In genomic region chr3:43288850-43289249, GRCh38 we compare ENCODE assay signal across 9 cellular contexts. TPM values are rescaled to one million over a fixed set of nuclear protein-coding genes. Genes with fewer than 3 reads are reported as not detected.
A peak's percentile ranks its signal among the peaks of the same experiment; 100 is the strongest.
DNase-seq lines count a peak whose midpoint lies in the region; ATAC-seq and TF ChIP-seq lines count a peak whose summit lies in the region.
"Had no signal": no experiment of that assay in that cellular context is flagged by ENCODE, and none has a peak within 500 bp of the region (broad histone marks: within the 10 kb centered on the region; RNA-seq: fewer than 3 reads in every experiment).

No MANE protein-coding gene starts in this region.

- peak overlapping the region; percentile 82 for H3K27ac Mint-ChIP-seq in activated T-helper 2 cell treated with anti-CD3 and anti-CD28 coated beads, Interferon-gamma antibody, Interleukin-2, Interleukin-4, amounts not matched to agents 10 μg/mL and 5 μg/mL and 100 μg/mL, durations not matched to agents 14 hours and 24 hours and 36 hours
- H3K27ac Mint-ChIP-seq in stimulated activated naive B cell treated with anti-CD40 and anti-IgM and Interleukin-4, amounts not matched to agents 10 μg/mL and 1 μg/mL and 100 μg/mL, for 72 hours, result peak overlapping the region; percentile 52

- ATAC-seq in stimulated activated naive B cell treated with anti-CD40 and anti-IgM and Interleukin-4, amounts not matched to agents 10 μg/mL and 1 μg/mL and 100 μg/mL, for 72 hours (replicated peaks), result no peak
- ATAC-seq in HG03469 (IDR thresholded peaks at IDR 0.05; ENCODE audit: unreplicated experiment), result no peak
- no peak for ATAC-seq in HG03135 (IDR thresholded peaks at IDR 0.05; ENCODE audit: unreplicated experiment)

- H3K36me3 Mint-ChIP-seq in activated T-helper 2 cell treated with anti-CD3 and anti-CD28 coated beads, Interferon-gamma antibody, Interleukin-2, Interleukin-4, amounts not matched to agents 10 μg/mL and 5 μg/mL and 100 μg/mL, durations not matched to agents 14 hours and 24 hours and 36 hours (ENCODE audit: low read depth), result peaks cover 33% of the 10 kb centered on the region
- peaks cover 13 to 20% of the 10 kb centered on the region in 2 donors for H3K36me3 Mint-ChIP-seq in stimulated activated naive B cell treated with anti-CD40 and anti-IgM and Interleukin-4, amounts not matched to agents 10 μg/mL and 1 μg/mL and 100 μg/mL, for 72 hours

- DNase-seq in HL-60 (ENCODE audit: low read depth in 1 of 2, low spot score in 1 of 2), result no peak
- no peak for DNase-seq in activated T-helper 2 cell treated with anti-CD3 and anti-CD28 coated beads, Interferon-gamma antibody, Interleukin-2, Interleukin-4, amounts not matched to agents 10 μg/mL and 5 μg/mL and 100 μg/mL, durations not matched to agents 14 hours and 24 hours and 36 hours (ENCODE audit: low spot score)
- DNase-seq in kidney tubule cell (ENCODE audit: low spot score), result peak; percentile 4
- DNase-seq in stimulated activated naive B cell treated with anti-CD40 and anti-IgM and Interleukin-4, amounts not matched to agents 10 μg/mL and 1 μg/mL and 100 μg/mL, for 72 hours, result no peak
- no peak for DNase-seq in GOT3 (lab: John Stamatoyannopoulos, UW)
- DNase-seq in GM10266 (ENCODE audit: extremely low spot score), result no peak
- DNase-seq: stimulated activated CD8-positive, alpha-beta memory T cell treated with anti-CD3 and anti-CD28 coated beads, Interleukin-4, amount 100 ng/mL, for 48 hours had no signal

- H3K27me3 ChIP-seq in HL-60 (ENCODE audit: insufficient read depth, poor library complexity, severe bottlenecking), result no peaks in the 10 kb centered on the region

- TF ChIP-seq CTCF in HL-60 (IDR thresholded peaks at IDR 0.05; ENCODE audit: insufficient read depth, low read length), result no peak
- TF ChIP-seq CTCF in GM10266 (IDR thresholded peaks at IDR 0.05; ENCODE audit: control insufficient read depth, insufficient read depth, low read depth, missing control alignments), result no peak

- intact Hi-C loops in activated T-helper 2 cell treated with anti-CD3 and anti-CD28 coated beads, Interferon-gamma antibody, Interleukin-2, Interleukin-4, amounts not matched to agents 10 μg/mL and 5 μg/mL and 100 μg/mL, durations not matched to agents 14 hours and 24 hours and 36 hours (cut with micrococcal nuclease), result loop anchor here (1.0 to 5.0 kb wide), 5 partner anchors 7 to 1473 kb away; partner anchors contain the start of genes HIGD1A, KIAA1143 and KIF15

- peak overlapping the region; percentile 62 for H3K27ac ChIP-seq in HL-60 (replicated peaks)

- H3K4me3 ChIP-seq in HL-60 (replicated peaks; ENCODE audit: insufficient read depth, low read length), result peak overlapping the region; percentile 61

- H3K4me1 Mint-ChIP-seq in activated T-helper 2 cell treated with anti-CD3 and anti-CD28 coated beads, Interferon-gamma antibody, Interleukin-2, Interleukin-4, amounts not matched to agents 10 μg/mL and 5 μg/mL and 100 μg/mL, durations not matched to agents 14 hours and 24 hours and 36 hours (ENCODE audit: low read depth), result peaks cover 53% of the 10 kb centered on the region
- peaks cover 36 to 58% of the 10 kb centered on the region in 2 donors for H3K4me1 Mint-ChIP-seq in stimulated activated naive B cell treated with anti-CD40 and anti-IgM and Interleukin-4, amounts not matched to agents 10 μg/mL and 1 μg/mL and 100 μg/mL, for 72 hours

- H3K27me3 Mint-ChIP-seq in activated T-helper 2 cell treated with anti-CD3 and anti-CD28 coated beads, Interferon-gamma antibody, Interleukin-2, Interleukin-4, amounts not matched to agents 10 μg/mL and 5 μg/mL and 100 μg/mL, durations not matched to agents 14 hours and 24 hours and 36 hours (ENCODE audit: low read depth), result peaks cover 2% of the 10 kb centered on the region
- no peaks in the 10 kb centered on the region for H3K27me3 Mint-ChIP-seq in stimulated activated naive B cell treated with anti-CD40 and anti-IgM and Interleukin-4, amounts not matched to agents 10 μg/mL and 1 μg/mL and 100 μg/mL, for 72 hours

- no peaks in the 10 kb centered on the region for H3K9me3 Mint-ChIP-seq in activated T-helper 2 cell treated with anti-CD3 and anti-CD28 coated beads, Interferon-gamma antibody, Interleukin-2, Interleukin-4, amounts not matched to agents 10 μg/mL and 5 μg/mL and 100 μg/mL, durations not matched to agents 14 hours and 24 hours and 36 hours
- H3K9me3 Mint-ChIP-seq in stimulated activated naive B cell treated with anti-CD40 and anti-IgM and Interleukin-4, amounts not matched to agents 10 μg/mL and 1 μg/mL and 100 μg/mL, for 72 hours, result no peaks in the 10 kb centered on the region

- peak overlapping the region; percentile 89 for H3K4me3 Mint-ChIP-seq in activated T-helper 2 cell treated with anti-CD3 and anti-CD28 coated beads, Interferon-gamma antibody, Interleukin-2, Interleukin-4, amounts not matched to agents 10 μg/mL and 5 μg/mL and 100 μg/mL, durations not matched to agents 14 hours and 24 hours and 36 hours (ENCODE audit: low read depth)
- H3K4me3 Mint-ChIP-seq in stimulated activated naive B cell treated with anti-CD40 and anti-IgM and Interleukin-4, amounts not matched to agents 10 μg/mL and 1 μg/mL and 100 μg/mL, for 72 hours, result peak overlapping the region; percentile 73 to 81

RNA-seq across cellular contexts. Expression of gene SNRK, which starts 2.5 kb away (rescaled TPM):
- 28.0 and 28.7 TPM in 2 replicates for total RNA-seq in activated T-helper 2 cell treated with anti-CD3 and anti-CD28 coated beads, Interferon-gamma antibody, Interleukin-2, Interleukin-4, amounts not matched to agents 10 μg/mL and 5 μg/mL and 100 μg/mL, durations not matched to agents 14 hours and 24 hours and 36 hours
